ENCODE assay signal across 13 cellular contexts in the genomic region with DNA sequence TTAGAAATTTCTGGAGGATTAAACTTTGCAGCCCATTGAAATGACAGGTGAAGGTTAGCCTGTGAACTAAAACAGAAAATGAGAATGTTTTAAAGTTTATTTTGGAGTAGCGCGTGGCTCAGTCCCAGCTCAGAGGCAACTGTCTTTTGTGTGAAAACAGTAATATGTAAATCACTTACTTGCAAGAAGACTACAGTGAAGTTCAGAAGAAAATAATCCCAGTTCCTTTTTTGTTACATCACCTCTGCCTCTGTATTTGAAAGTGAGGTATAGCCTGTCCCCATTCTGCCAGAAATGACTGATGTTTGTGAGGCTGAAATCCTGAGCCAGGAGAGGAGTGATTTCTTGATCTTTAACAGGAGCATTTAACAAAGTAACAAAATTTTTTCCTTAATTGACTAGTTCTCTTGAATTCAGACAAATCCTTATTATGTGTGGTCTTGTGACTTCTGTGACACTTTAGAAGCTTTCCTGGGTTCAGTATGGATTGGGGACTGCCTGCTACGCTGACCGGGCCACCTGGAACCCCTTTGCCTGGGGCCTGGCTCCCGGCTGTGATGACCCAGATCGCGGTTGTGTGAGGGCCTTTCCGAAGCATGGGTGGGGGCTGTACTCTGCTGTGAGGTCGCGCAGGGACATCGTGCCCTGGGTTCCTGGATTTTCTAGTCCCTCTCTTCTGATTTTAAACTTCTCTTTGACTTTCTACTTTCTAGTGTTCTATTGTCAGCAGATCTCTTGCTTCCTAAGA. TPM values are rescaled to one million over a fixed set of nuclear protein-coding genes. Genes with fewer than 3 reads are reported as not detected.
DNase-seq lines count a peak whose midpoint lies in the region; ATAC-seq and TF ChIP-seq lines count a peak whose summit lies in the region.
"Had no signal": no experiment of that assay in that cellular context is flagged by ENCODE, and none has a peak within 500 bp of the region (broad histone marks: within the 10 kb centered on the region; RNA-seq: fewer than 3 reads in every experiment).

No MANE protein-coding gene starts in this region.

- peaks cover 31% of the 10 kb centered on the region for H3K4me1 ChIP-seq in OCI-LY3 (ENCODE audit: low read length)
- peaks cover 12% of the 10 kb centered on the region for H3K4me1 ChIP-seq in BE2C

- H3K27me3 ChIP-seq in OCI-LY3 (ENCODE audit: low read depth, low read length) (no peaks in the 10 kb centered on the region), BE2C (no peaks in the 10 kb centered on the region)

- H3K36me3 ChIP-seq in OCI-LY3 (replicated peaks; ENCODE audit: low read depth, low read length), result peaks cover 58% of the 10 kb centered on the region
- peaks cover 30% of the 10 kb centered on the region for H3K36me3 ChIP-seq in BE2C

- H3K4me2 ChIP-seq in OCI-LY3 (ENCODE audit: low read length), result peak overlapping the region; percentile 95

- H2AFZ ChIP-seq in OCI-LY3 (ENCODE audit: low read depth, low read length), result no peak overlapping the region

- H3K9me3 ChIP-seq in OCI-LY3 (ENCODE audit: insufficient read depth, low read length), result 0 out of 2 replicates have a peak, but pooled peaks cover 4% of the 10 kb centered on the region
- no peaks in the 10 kb centered on the region for H3K9me3 ChIP-seq in BE2C
- H3K9me3 ChIP-seq: thoracic aorta had no signal

- peak overlapping the region; percentile 99 for H3K27ac ChIP-seq in OCI-LY3 (ENCODE audit: low read length)
- H3K27ac ChIP-seq: thoracic aorta had no signal

- no peaks in the 10 kb centered on the region for H4K20me1 ChIP-seq in OCI-LY3 (ENCODE audit: insufficient read depth, low read length)

- TF ChIP-seq CTCF in GM20000 (IDR thresholded peaks at IDR 0.05; ENCODE audit: extremely low read depth, missing control alignments) (no peak), OCI-LY3 (IDR thresholded peaks at IDR 0.05; ENCODE audit: low read depth, low read length) (no peak), BE2C (IDR thresholded peaks at IDR 0.05; ENCODE audit: low read depth, low read length) (no peak)

- ATAC-seq in GM18508 (IDR thresholded peaks at IDR 0.05; ENCODE audit: insufficient read depth, unreplicated experiment) (peak; percentile 99), HG02973 (IDR thresholded peaks at IDR 0.05; ENCODE audit: unreplicated experiment) (peak; percentile 99)
- ATAC-seq: natural killer cell had no signal

- H3K4me3 ChIP-seq in OCI-LY3 (ENCODE audit: low read length) (peak overlapping the region; percentile 68), BE2C (ENCODE audit: low read depth, low read length) (no peak overlapping the region)
- H3K4me3 ChIP-seq: thoracic aorta had no signal

- DNase-seq in GM20000 (ENCODE audit: low spot score), result peak; percentile 84
- DNase-seq in HUDEP-2 (lab: John Stamatoyannopoulos, UW; ENCODE audit: unreplicated experiment in 76 of 76), result no peak
- no peak for DNase-seq in CD1c-positive myeloid dendritic cell (ENCODE audit: extremely low spot score)
- DNase-seq in BE2C, result no peak
- DNase-seq in NCI-H82 (lab: John Stamatoyannopoulos, UW), result no peak
- DNase-seq: activated gamma-delta T cell; CD4-positive, CD25-positive, alpha-beta regulatory T cell; natural killer cell; NCI-H748 treated with DMSO at 0.1 percent for 48 hours had no signal

- peaks cover 54% of the 10 kb centered on the region for H3K79me2 ChIP-seq in OCI-LY3 (ENCODE audit: low read length)

- peak overlapping the region; percentile 88 for H3K9ac ChIP-seq in OCI-LY3 (ENCODE audit: low read length)

RNA-seq across cellular contexts. Expression of gene TRAPPC12, which starts 24.3 kb away (rescaled TPM):
- polyA plus RNA-seq in BE2C (2012; ENCODE audit: insufficient read depth, insufficient read length, low read depth), result 103 TPM

RNA-seq across cellular contexts. Expression of gene EIPR1, which starts 26.1 kb away (rescaled TPM):
- polyA plus RNA-seq in BE2C (2012; ENCODE audit: insufficient read depth, insufficient read length, low read depth), result 68.9 TPM
